ENCODE assay signal across 21 cellular contexts in genomic region chr4:189299706-189300105, GRCh38.
"Had no signal": no experiment of that assay in that cellular context is flagged by ENCODE, and none has a peak within 500 bp of the region (broad histone marks: within the 10 kb centered on the region; RNA-seq: fewer than 3 reads in every experiment).

No MANE protein-coding gene starts in this region.

- H3K27me3 ChIP-seq: esophagus muscularis mucosa, right atrium auricular region, stomach, thyroid gland had no signal

- H3K36me3 Mint-ChIP-seq: memory B cell; naive thymus-derived CD8-positive, alpha-beta T cell; stimulated activated effector memory CD8-positive, alpha-beta T cell treated with anti-CD3 and anti-CD28 coated beads, Interleukin-12 subunit alpha, Interleukin-12 subunit beta, amount 100 ng/mL, for 72 hours; type B pancreatic cell had no signal

- H3K4me1 Mint-ChIP-seq: memory B cell; naive thymus-derived CD8-positive, alpha-beta T cell; nephron progenitor cell; stimulated activated effector memory CD8-positive, alpha-beta T cell treated with anti-CD3 and anti-CD28 coated beads, Interleukin-12 subunit alpha, Interleukin-12 subunit beta, amount 100 ng/mL, for 72 hours had no signal

- H3K4me3 Mint-ChIP-seq: memory B cell; naive thymus-derived CD8-positive, alpha-beta T cell; nephron progenitor cell; stimulated activated effector memory CD8-positive, alpha-beta T cell treated with anti-CD3 and anti-CD28 coated beads, Interleukin-12 subunit alpha, Interleukin-12 subunit beta, amount 100 ng/mL, for 72 hours; type B pancreatic cell had no signal

- H3K9me3 Mint-ChIP-seq: type B pancreatic cell had no signal

- ATAC-seq: naive thymus-derived CD8-positive, alpha-beta T cell; sciatic nerve; stimulated activated effector memory CD8-positive, alpha-beta T cell treated with anti-CD3 and anti-CD28 coated beads, Interleukin-12 subunit alpha, Interleukin-12 subunit beta, amount 100 ng/mL, for 72 hours had no signal

- H3K27ac ChIP-seq: coronary artery, esophagus muscularis mucosa, prostate gland, right atrium auricular region, stomach, thyroid gland had no signal

- DNase-seq: dermis blood vessel endothelial cell; effector memory CD4-positive, alpha-beta T cell; hypothalamus; midbrain; naive thymus-derived CD8-positive, alpha-beta T cell; nephron progenitor cell; nucleus accumbens; stimulated activated CD4-positive, alpha-beta T cell treated with anti-CD3 and anti-CD28 coated beads, Interleukin-2, amount 100 ng/mL, for 24 hours; stimulated activated CD4-positive, alpha-beta T cell treated with anti-CD3 and anti-CD28 coated beads, Interleukin-4, amount 100 ng/mL, for 24 hours; stimulated activated naive CD4-positive, alpha-beta T cell treated with Interleukin-2 at 50 U/mL for 16 hours; stomach; thyroid gland had no signal

- H3K4me3 ChIP-seq: coronary artery, esophagus muscularis mucosa, lung, prostate gland, right atrium auricular region, stomach, thyroid gland had no signal

- H3K36me3 ChIP-seq: esophagus muscularis mucosa, prostate gland, right atrium auricular region, stomach, thyroid gland had no signal

- H3K27me3 Mint-ChIP-seq: naive thymus-derived CD8-positive, alpha-beta T cell; type B pancreatic cell had no signal

- H3K27ac Mint-ChIP-seq: memory B cell; naive thymus-derived CD8-positive, alpha-beta T cell; nephron progenitor cell; stimulated activated effector memory CD8-positive, alpha-beta T cell treated with anti-CD3 and anti-CD28 coated beads, Interleukin-12 subunit alpha, Interleukin-12 subunit beta, amount 100 ng/mL, for 72 hours; type B pancreatic cell had no signal

- H3K9me3 ChIP-seq: esophagus muscularis mucosa, prostate gland, right atrium auricular region, stomach, thyroid gland had no signal

- H3K4me1 ChIP-seq: prostate gland, right atrium auricular region, thyroid gland had no signal
